Comparison of ENCODE assay signal across 20 cellular contexts in genomic region chr4:1531683-1532548, GRCh38.
DNase-seq lines count a peak whose midpoint lies in the region; ATAC-seq and TF ChIP-seq lines count a peak whose summit lies in the region.
"Had no signal": no experiment of that assay in that cellular context is flagged by ENCODE, and none has a peak within 500 bp of the region (broad histone marks: within the 10 kb centered on the region; RNA-seq: fewer than 3 reads in every experiment).

No MANE protein-coding gene starts in this region.

- H4K5ac ChIP-seq in mesendoderm (ENCODE audit: low read length), result no peak overlapping the region

- H3K9me3 Mint-ChIP-seq in glutamatergic neuron (ENCODE audit: unreplicated experiment), result peaks cover 5% of the 10 kb centered on the region
- H3K9me3 Mint-ChIP-seq in T-helper 2 cell treated with Interferon-gamma antibody and Interleukin-4, amounts not matched to agents 5 μg/mL and 100 μg/mL, for 36 hours, result no peaks in the 10 kb centered on the region

- no peak overlapping the region for H2BK120ac ChIP-seq in mesendoderm (ENCODE audit: low read depth, low read length)

- H4K8ac ChIP-seq in mesendoderm (ENCODE audit: low read depth, low read length), result no peak overlapping the region

- no peak for TF ChIP-seq CTCF in left ventricle myocardium inferior (IDR thresholded peaks at IDR 0.05; ENCODE audit: borderline replicate concordance)
- TF ChIP-seq CTCF in glutamatergic neuron (IDR thresholded peaks at IDR 0.05; ENCODE audit: partially characterized antibody, unreplicated experiment), result no peak

- H3K9ac ChIP-seq in mesendoderm (ENCODE audit: low read length), result no peak overlapping the region

- H3K27me3 Mint-ChIP-seq in glutamatergic neuron (ENCODE audit: unreplicated experiment), result peaks cover 5% of the 10 kb centered on the region
- peaks cover 9% of the 10 kb centered on the region for H3K27me3 Mint-ChIP-seq in T-helper 2 cell treated with Interferon-gamma antibody and Interleukin-4, amounts not matched to agents 5 μg/mL and 100 μg/mL, for 36 hours (ENCODE audit: low read depth)

- H3K4ac ChIP-seq in mesendoderm (ENCODE audit: low read depth, low read length), result no peak overlapping the region

- H2BK15ac ChIP-seq in mesendoderm (replicated peaks; ENCODE audit: low read depth), result no peak overlapping the region

- no peak overlapping the region for H2AK5ac ChIP-seq in mesendoderm (ENCODE audit: low read length)

- no peak overlapping the region for H3K18ac ChIP-seq in mesendoderm (ENCODE audit: low read length)

- H3K36me3 Mint-ChIP-seq in glutamatergic neuron (ENCODE audit: unreplicated experiment), result no peaks in the 10 kb centered on the region
- H3K36me3 Mint-ChIP-seq in T-helper 2 cell treated with Interferon-gamma antibody and Interleukin-4, amounts not matched to agents 5 μg/mL and 100 μg/mL, for 36 hours (ENCODE audit: low read depth), result no peaks in the 10 kb centered on the region
- H3K36me3 Mint-ChIP-seq: CD14-positive monocyte had no signal

- H3K27me3 ChIP-seq in left ventricle myocardium inferior (ENCODE audit: low read depth) (peaks cover 72% of the 10 kb centered on the region), mesendoderm (ENCODE audit: insufficient read depth, low read length, poor library complexity) (no peaks in the 10 kb centered on the region)

- no peak overlapping the region for H3K4me3 ChIP-seq in left ventricle myocardium inferior
- H3K4me3 ChIP-seq in mesendoderm (ENCODE audit: low read length), result no peak overlapping the region
- H3K4me3 ChIP-seq: K562, MG63 had no signal

- H2BK5ac ChIP-seq in mesendoderm (ENCODE audit: low read length), result no peak overlapping the region

- H3K4me1 ChIP-seq in left ventricle myocardium inferior (no peaks in the 10 kb centered on the region), mesendoderm (ENCODE audit: control insufficient read depth, low read depth, low read length) (no peaks in the 10 kb centered on the region)

- H3K79me2 ChIP-seq in mesendoderm (ENCODE audit: control insufficient read depth, insufficient read depth, low read length), result no peaks in the 10 kb centered on the region

- no peak overlapping the region for H3K4me2 ChIP-seq in mesendoderm (ENCODE audit: low read length)

- no peaks in the 10 kb centered on the region for H3K36me3 ChIP-seq in left ventricle myocardium inferior
- no peaks in the 10 kb centered on the region for H3K36me3 ChIP-seq in mesendoderm (ENCODE audit: control insufficient read depth, insufficient read depth, low read length)
- H3K36me3 ChIP-seq: MG63 had no signal

- peak in 1 of 2 donors; percentile 15 for ATAC-seq in left cardiac atrium
- peak; percentile 17 for ATAC-seq in sciatic nerve
- no peak for ATAC-seq in HG03565 (IDR thresholded peaks at IDR 0.05; ENCODE audit: unreplicated experiment)
- ATAC-seq in HG03280 (IDR thresholded peaks at IDR 0.05; ENCODE audit: unreplicated experiment), result no peak
- ATAC-seq: K562 had no signal

- no peak overlapping the region for H3K23ac ChIP-seq in mesendoderm (ENCODE audit: low read length)

- H3K79me1 ChIP-seq in mesendoderm (ENCODE audit: low read length), result no peaks in the 10 kb centered on the region

- no peak overlapping the region for H3K27ac Mint-ChIP-seq in glutamatergic neuron (ENCODE audit: unreplicated experiment)
- H3K27ac Mint-ChIP-seq in T-helper 2 cell treated with Interferon-gamma antibody and Interleukin-4, amounts not matched to agents 5 μg/mL and 100 μg/mL, for 36 hours, result no peak overlapping the region
- H3K27ac Mint-ChIP-seq: B cell, CD14-positive monocyte had no signal

- no peak overlapping the region for H3K4me3 Mint-ChIP-seq in glutamatergic neuron (ENCODE audit: unreplicated experiment)
- no peak overlapping the region for H3K4me3 Mint-ChIP-seq in T-helper 2 cell treated with Interferon-gamma antibody and Interleukin-4, amounts not matched to agents 5 μg/mL and 100 μg/mL, for 36 hours
- H3K4me3 Mint-ChIP-seq: B cell, CD14-positive monocyte had no signal

- peak overlapping the region; percentile 25 for H3K56ac ChIP-seq in mesendoderm (ENCODE audit: low read length)

- WGBS in mesendoderm (ENCODE audit: extremely low coverage, insufficient coverage, low lambda C conversion rate), result no CpG with 5 or more reads among the region's 22 CpGs

- H3K27ac ChIP-seq in left ventricle myocardium inferior (replicated peaks) (no peak overlapping the region), mesendoderm (ENCODE audit: low read depth, low read length) (no peak overlapping the region)

- intact Hi-C loops in left cardiac atrium (cut with DNase I) (no loop called here), left ventricle myocardium inferior (cut with micrococcal nuclease) (no loop called here), sciatic nerve (cut with DNase I) (no loop called here)

- H3K4me1 Mint-ChIP-seq in glutamatergic neuron (ENCODE audit: low read depth, unreplicated experiment), result peaks cover 19% of the 10 kb centered on the region
- H3K4me1 Mint-ChIP-seq in T-helper 2 cell treated with Interferon-gamma antibody and Interleukin-4, amounts not matched to agents 5 μg/mL and 100 μg/mL, for 36 hours (ENCODE audit: low read depth), result no peaks in the 10 kb centered on the region
- H3K4me1 Mint-ChIP-seq: B cell, CD14-positive monocyte had no signal

- peaks cover 12% of the 10 kb centered on the region for H3K9me3 ChIP-seq in left ventricle myocardium inferior (replicated peaks)
- H3K9me3 ChIP-seq: MG63 had no signal

- DNase-seq in left cardiac atrium (peak; percentile 10), left ventricle myocardium inferior (no peak), glutamatergic neuron (peak; percentile 17), mesendoderm (no peak), sciatic nerve (ENCODE audit: low spot score) (no peak)
- no peak for DNase-seq in T-helper 2 cell treated with Interferon-gamma antibody and Interleukin-4, amounts not matched to agents 5 μg/mL and 100 μg/mL, for 36 hours (ENCODE audit: low spot score)
- DNase-seq: EL, GF-D8, MG63, NCI-H1417, NCI-H1694 treated with DMSO at 0.1 percent for 48 hours, NCI-H2081 treated with DMSO at 0.1 percent for 48 hours, NCI-H2171 treated with DMSO at 0.1 percent for 48 hours, NCI-H446, NCI-H526 had no signal

Comparison
In these comparisons a context has a peak if more than half of its experiments do, and no peak if none do; other contexts are left out.
1. DNase-seq: peak in left cardiac atrium (single experiment) and glutamatergic neuron (single experiment); none in left ventricle myocardium inferior (single experiment), mesendoderm (single experiment), sciatic nerve (single experiment) and T-helper 2 cell treated with Interferon-gamma antibody and Interleukin-4, amounts not matched to agents 5 μg/mL and 100 μg/mL, for 36 hours (single experiment).